ENCODE assay signal across 24 cellular contexts in genomic region chr1:201250326-201251011, GRCh38. TPM values are rescaled to one million over a fixed set of nuclear protein-coding genes. Genes with fewer than 3 reads are reported as not detected.
DNase-seq lines count a peak whose midpoint lies in the region; ATAC-seq, FAIRE-seq and TF ChIP-seq lines count a peak whose summit lies in the region.
"Had no signal": no experiment of that assay in that cellular context is flagged by ENCODE, and none has a peak within 500 bp of the region (broad histone marks: within the 10 kb centered on the region; RNA-seq: fewer than 3 reads in every experiment).

No MANE protein-coding gene starts in this region.

- no peak overlapping the region for H3K4me3 Mint-ChIP-seq in activated CD8-positive, alpha-beta T cell treated with anti-CD3 and anti-CD28 coated beads, Interleukin-2, amount 10 ng/mL, durations not matched to agents 7 days and 5 days
- H3K4me3 Mint-ChIP-seq: activated naive CD4-positive, alpha-beta T cell treated with anti-CD3 and anti-CD28 coated beads, Interleukin-2, amount 50 U/mL, for 24 hours; activated T-cell treated with anti-CD3 and anti-CD28 coated beads, Interleukin-2, amount 50 U/mL, for 4 hours; IgD-negative memory B cell; natural killer cell; WTC11 had no signal

- CTCF ChIA-PET in activated CD8-positive, alpha-beta T cell treated with anti-CD3 and anti-CD28 coated beads, Interleukin-2, amount 10 ng/mL, durations not matched to agents 7 days and 5 days (lab: Charles Lee) = no interaction called here

- FAIRE-seq in GM12891 (lab: Jason Lieb, UNC) = no peak
- FAIRE-seq: endothelial cell of umbilical vein, H1, RCC 7860 had no signal

- H3K4me1 Mint-ChIP-seq in activated CD8-positive, alpha-beta T cell treated with anti-CD3 and anti-CD28 coated beads, Interleukin-2, amount 10 ng/mL, durations not matched to agents 7 days and 5 days (ENCODE audit: low read depth) = no peaks in the 10 kb centered on the region
- H3K4me1 Mint-ChIP-seq: activated naive CD4-positive, alpha-beta T cell treated with anti-CD3 and anti-CD28 coated beads, Interleukin-2, amount 50 U/mL, for 24 hours; IgD-negative memory B cell; natural killer cell; WTC11 had no signal

- no peak for ATAC-seq in activated CD8-positive, alpha-beta T cell treated with anti-CD3 and anti-CD28 coated beads, Interleukin-2, amount 10 ng/mL, durations not matched to agents 7 days and 5 days
- no peak for ATAC-seq in activated CD4-positive, CD25-positive, alpha-beta regulatory T cell treated with anti-CD3 and anti-CD28 coated beads, Interleukin-2, amount 50 U/mL, for 24 hours
- ATAC-seq: activated T-cell treated with anti-CD3 and anti-CD28 coated beads, Interleukin-2, amount 50 U/mL, for 4 hours; left colon; WTC11 had no signal

- H3K9me3 Mint-ChIP-seq in activated CD8-positive, alpha-beta T cell treated with anti-CD3 and anti-CD28 coated beads, Interleukin-2, amount 10 ng/mL, durations not matched to agents 7 days and 5 days (ENCODE audit: insufficient read depth) = no peaks in the 10 kb centered on the region
- H3K9me3 Mint-ChIP-seq: activated naive CD4-positive, alpha-beta T cell treated with anti-CD3 and anti-CD28 coated beads, Interleukin-2, amount 50 U/mL, for 24 hours; activated T-cell treated with anti-CD3 and anti-CD28 coated beads, Interleukin-2, amount 50 U/mL, for 4 hours; IgD-negative memory B cell; natural killer cell; WTC11 had no signal

- no peak overlapping the region for H3K27ac Mint-ChIP-seq in activated CD8-positive, alpha-beta T cell treated with anti-CD3 and anti-CD28 coated beads, Interleukin-2, amount 10 ng/mL, durations not matched to agents 7 days and 5 days
- H3K27ac Mint-ChIP-seq: activated naive CD4-positive, alpha-beta T cell treated with anti-CD3 and anti-CD28 coated beads, Interleukin-2, amount 50 U/mL, for 24 hours; IgD-negative memory B cell; natural killer cell; WTC11 had no signal

- no peaks in the 10 kb centered on the region for H3K36me3 Mint-ChIP-seq in activated CD8-positive, alpha-beta T cell treated with anti-CD3 and anti-CD28 coated beads, Interleukin-2, amount 10 ng/mL, durations not matched to agents 7 days and 5 days (ENCODE audit: low read depth)
- H3K36me3 Mint-ChIP-seq: activated naive CD4-positive, alpha-beta T cell treated with anti-CD3 and anti-CD28 coated beads, Interleukin-2, amount 50 U/mL, for 24 hours; natural killer cell; WTC11 had no signal

- DNase-seq in activated effector memory CD4-positive, alpha-beta T cell treated with anti-CD3 and anti-CD28 coated beads, Interleukin-2, amount 50 U/mL, for 16 hours = peak; percentile 44
- DNase-seq in activated effector memory CD4-positive, alpha-beta T cell treated with Interleukin-2 at 50 U/mL for 16 hours = no peak
- DNase-seq in NCI-H510A (lab: John Stamatoyannopoulos, UW) (peak; percentile 26), mesenteric fat pad (ENCODE audit: low spot score) (peak; percentile 81), GM12891 (ENCODE audit: insufficient read length, low spot score) (no peak), glomerular visceral epithelial cell (ENCODE audit: extremely low spot score) (no peak)
- DNase-seq in activated CD8-positive, alpha-beta T cell treated with anti-CD3 and anti-CD28 coated beads, Interleukin-2, amount 10 ng/mL, durations not matched to agents 7 days and 5 days = no peak
- DNase-seq: ACHN; activated T-cell treated with anti-CD3 and anti-CD28 coated beads, Interleukin-2, amount 50 U/mL, for 4 hours; Caco-2; left colon; natural killer cell; NCI-H1436 treated with DMSO at 0.1 percent for 48 hours; NCI-H226 had no signal

- POLR2A ChIA-PET in activated CD8-positive, alpha-beta T cell treated with anti-CD3 and anti-CD28 coated beads, Interleukin-2, amount 10 ng/mL, durations not matched to agents 7 days and 5 days (lab: Charles Lee) = no interaction called here

- H3K27me3 Mint-ChIP-seq in activated CD8-positive, alpha-beta T cell treated with anti-CD3 and anti-CD28 coated beads, Interleukin-2, amount 10 ng/mL, durations not matched to agents 7 days and 5 days (ENCODE audit: low read depth) = peaks cover under 1% of the 10 kb centered on the region

- TF ChIP-seq POLR2A in GM12891 (IDR thresholded peaks at IDR 0.05; ENCODE audit: low read depth, low read length) = no peak

TF ChIP-seq in GM12891, 5 proteins besides CTCF, POLR2A, EP300 and RAD21:
- TF ChIP-seq POLR2AphosphoS5 (IDR thresholded peaks at IDR 0.05; ENCODE audit: low read depth, low read length) = no peak
- TF ChIP-seq SPI1 (IDR thresholded peaks at IDR 0.05; ENCODE audit: low read depth, low read length) = no peak
- TF ChIP-seq POU2F2 (IDR thresholded peaks at IDR 0.05; ENCODE audit: low read depth, low read length) = no peak
- no peak for TF ChIP-seq PAX5 (IDR thresholded peaks at IDR 0.05; ENCODE audit: insufficient read depth, low read length, severe bottlenecking)
- TF ChIP-seq TAF1 (IDR thresholded peaks at IDR 0.05; ENCODE audit: low read depth, low read length) = no peak

RNA-seq across cellular contexts. Expression of gene PKP1, which starts 32.8 kb away (rescaled TPM):
- 11.5 TPM for total RNA-seq in mesenteric fat pad
- polyA plus RNA-seq in GM12891 (2012; ENCODE audit: low read depth, missing spikeins) = not detected
- not detected for total RNA-seq in activated CD8-positive, alpha-beta T cell treated with anti-CD3 and anti-CD28 coated beads, Interleukin-2, amount 10 ng/mL, durations not matched to agents 7 days and 5 days
- total RNA-seq: activated T-cell treated with anti-CD3 and anti-CD28 coated beads, Interleukin-2, amount 50 U/mL, for 4 hours; Caco-2; endothelial cell of umbilical vein; natural killer cell; right lobe of liver; T-helper 2 cell treated with Interferon-gamma antibody and Interleukin-4, amounts not matched to agents 100 ng/mL and 5 ng/mL, for 36 hours had no signal
- polyA plus RNA-seq: IgD-negative memory B cell had no signal

RNA-seq across cellular contexts. Expression of gene IGFN1, which starts 59.8 kb away (rescaled TPM):
- total RNA-seq in mesenteric fat pad = not detected
- polyA plus RNA-seq in GM12891 (2012; ENCODE audit: low read depth, missing spikeins) = not detected
- not detected for total RNA-seq in activated CD8-positive, alpha-beta T cell treated with anti-CD3 and anti-CD28 coated beads, Interleukin-2, amount 10 ng/mL, durations not matched to agents 7 days and 5 days
- total RNA-seq: activated T-cell treated with anti-CD3 and anti-CD28 coated beads, Interleukin-2, amount 50 U/mL, for 4 hours; dermis microvascular lymphatic vessel endothelial cell; endothelial cell of umbilical vein; H1; natural killer cell; T-helper 2 cell treated with Interferon-gamma antibody and Interleukin-4, amounts not matched to agents 100 ng/mL and 5 ng/mL, for 36 hours had no signal
- polyA plus RNA-seq: endothelial cell of umbilical vein, H1, IgD-negative memory B cell had no signal

Comparison
In these comparisons a context has a peak if more than half of its experiments do, and no peak if none do; other contexts are left out.
1. DNase-seq: peak in activated effector memory CD4-positive, alpha-beta T cell treated with anti-CD3 and anti-CD28 coated beads, Interleukin-2, amount 50 U/mL, for 16 hours (single experiment), NCI-H510A (single experiment) and mesenteric fat pad (single experiment); none in activated effector memory CD4-positive, alpha-beta T cell treated with Interleukin-2 at 50 U/mL for 16 hours (single experiment), GM12891 (single experiment), glomerular visceral epithelial cell (single experiment) and activated CD8-positive, alpha-beta T cell treated with anti-CD3 and anti-CD28 coated beads, Interleukin-2, amount 10 ng/mL, durations not matched to agents 7 days and 5 days (single experiment).
2. RNA of gene PKP1, which starts 32.8 kb away (total RNA-seq): 11.5 TPM in mesenteric fat pad (single experiment); not detected in activated CD8-positive, alpha-beta T cell treated with anti-CD3 and anti-CD28 coated beads, Interleukin-2, amount 10 ng/mL, durations not matched to agents 7 days and 5 days; every median in the first group is over 10 times any median in the second.